ENCODE assay signal across 10 cellular contexts in genomic region chr19:41135390-41136384, GRCh38. TPM values are rescaled to one million over a fixed set of nuclear protein-coding genes. Genes with fewer than 3 reads are reported as not detected.
A peak's percentile ranks its signal among the peaks of the same experiment; 100 is the strongest.
DNase-seq lines count a peak whose midpoint lies in the region; ATAC-seq, FAIRE-seq and TF ChIP-seq lines count a peak whose summit lies in the region.
"Not testable (repeated sequence)": the region's sequence is repeated elsewhere in the genome, so short reads cannot be mapped to it uniquely, and the experiment has no call there.
"Had no signal": no experiment of that assay in that cellular context is flagged by ENCODE, and none has a peak within 500 bp of the region (broad histone marks: within the 10 kb centered on the region; RNA-seq: fewer than 3 reads in every experiment).

No MANE protein-coding gene starts in this region.

- H3K79me1 ChIP-seq in mesendoderm (ENCODE audit: low read length), result not testable (repeated sequence)

- peak overlapping the region; percentile 91 for H3K4me3 Mint-ChIP-seq in activated T-cell treated with anti-CD3 and anti-CD28 coated beads, Interleukin-2, amount 50 U/mL, for 4 hours

- H3K4ac ChIP-seq in mesendoderm (ENCODE audit: low read depth, low read length), result not testable (repeated sequence)

- peaks cover 17% of the 10 kb centered on the region for H3K4me1 Mint-ChIP-seq in activated T-cell treated with anti-CD3 and anti-CD28 coated beads, Interleukin-2, amount 50 U/mL, for 4 hours (ENCODE audit: low read depth)

- H3K27ac ChIP-seq in colonic mucosa (peak overlapping the region; percentile 67), mesendoderm (ENCODE audit: low read depth, low read length) (peak overlapping the region; percentile 66), gastrocnemius medialis (peak overlapping the region in 2 of 4 donors; percentile 25 to 52)
- not testable (repeated sequence) for H3K27ac ChIP-seq in tibial artery

- in situ Hi-C loops in gastrocnemius medialis (cut with MboI; ENCODE audit: low sequenced_read_pairs in 4 of 4), result loop anchor here (10.0 to 25.0 kb wide), 2 partner anchors 473 to 481 kb away; no protein-coding TSS in a partner anchor

- H2BK5ac ChIP-seq in mesendoderm (ENCODE audit: low read length), result not testable (repeated sequence)

- H2AK5ac ChIP-seq in mesendoderm (ENCODE audit: low read length), result not testable (repeated sequence)

- H3K18ac ChIP-seq in mesendoderm (ENCODE audit: low read length), result peak overlapping the region; percentile 82

- no CpG with 5 or more reads among the region's 76 CpGs for WGBS in mesendoderm (ENCODE audit: extremely low coverage, insufficient coverage, low lambda C conversion rate)

- not testable (repeated sequence) for H3K79me2 ChIP-seq in mesendoderm (ENCODE audit: control insufficient read depth, insufficient read depth, low read length)

- not testable (repeated sequence) for H3K4me1 ChIP-seq in NT2/D1 (ENCODE audit: insufficient read depth, insufficient read length); colonic mucosa; mesendoderm (ENCODE audit: control insufficient read depth, low read depth, low read length); gastrocnemius medialis
- peaks cover 0 to 20% (median 7%) of the 10 kb centered on the region in 4 donors for H3K4me1 ChIP-seq in tibial artery

- intact Hi-C loops in colonic mucosa (cut with DNase I); cardiac septum (cut with DNase I); gastrocnemius medialis (cut with DNase I; ENCODE audit: low total_unique reads); tibial artery (cut with DNase I; ENCODE audit: low total_unique reads): not testable (repeated sequence)

- peak; percentile 87 for FAIRE-seq in GM12891 (lab: Jason Lieb, UNC)

- not testable (repeated sequence) for H3K36me3 ChIP-seq in NT2/D1 (ENCODE audit: insufficient read depth, insufficient read length, low read length); colonic mucosa; mesendoderm (ENCODE audit: control insufficient read depth, insufficient read depth, low read length); gastrocnemius medialis; tibial artery

- H3K27me3 Mint-ChIP-seq in activated T-cell treated with anti-CD3 and anti-CD28 coated beads, Interleukin-2, amount 50 U/mL, for 4 hours (ENCODE audit: low read depth), result not testable (repeated sequence)

- H3K4me3 ChIP-seq in NT2/D1 (ENCODE audit: insufficient read length, low read depth) (peak overlapping the region; percentile 46), colonic mucosa (peak overlapping the region; percentile 38), mesendoderm (ENCODE audit: low read length) (peak overlapping the region; percentile 22), gastrocnemius medialis (peak overlapping the region; percentile 31 to 49 (median 44)), tibial artery (peak overlapping the region; percentile 38 to 56)

- peak overlapping the region; percentile 79 for H3K56ac ChIP-seq in mesendoderm (ENCODE audit: low read length)

- peak overlapping the region; percentile 89 for H3K23ac ChIP-seq in mesendoderm (ENCODE audit: low read length)

- H3K4me2 ChIP-seq in mesendoderm (ENCODE audit: low read length), result peak overlapping the region; percentile 36

- H3K36me3 Mint-ChIP-seq in activated T-cell treated with anti-CD3 and anti-CD28 coated beads, Interleukin-2, amount 50 U/mL, for 4 hours (ENCODE audit: insufficient read depth), result not testable (repeated sequence)

- DNase-seq in GM12891 (ENCODE audit: insufficient read length, low spot score); activated T-cell treated with anti-CD3 and anti-CD28 coated beads, Interleukin-2, amount 50 U/mL, for 4 hours: not testable (repeated sequence)
- DNase-seq in NT2/D1 (ENCODE audit: low read depth, low spot score) (peak; percentile 42), colonic mucosa (peak; percentile 80), cardiac septum (ENCODE audit: low spot score) (peak; percentile 82), mesendoderm (peak; percentile 90), gastrocnemius medialis (peak; percentile 6 to 15), tibial artery (peak; percentile 46 to 74)

- H2BK15ac ChIP-seq in mesendoderm (replicated peaks; ENCODE audit: low read depth), result not testable (repeated sequence)

- TF ChIP-seq POLR2A in GM12891 (IDR thresholded peaks at IDR 0.05; ENCODE audit: low read depth, low read length); gastrocnemius medialis (IDR thresholded peaks at IDR 0.05): not testable (repeated sequence)

- not testable (repeated sequence) for H4K5ac ChIP-seq in mesendoderm (ENCODE audit: low read length)

- not testable (repeated sequence) for H3K9me3 ChIP-seq in NT2/D1 (ENCODE audit: insufficient read depth, low read length); colonic mucosa; gastrocnemius medialis; tibial artery

- TF ChIP-seq CTCF in colonic mucosa (IDR thresholded peaks at IDR 0.05); gastrocnemius medialis (IDR thresholded peaks at IDR 0.05 in 4 of 5, conservative IDR thresholded peaks at IDR 0.05 in 1 of 5); tibial artery (IDR thresholded peaks at IDR 0.05): not testable (repeated sequence)

- not testable (repeated sequence) for H3K9me3 Mint-ChIP-seq in activated T-cell treated with anti-CD3 and anti-CD28 coated beads, Interleukin-2, amount 50 U/mL, for 4 hours

- H4K8ac ChIP-seq in mesendoderm (ENCODE audit: low read depth, low read length), result not testable (repeated sequence)

- not testable (repeated sequence) for H3K27me3 ChIP-seq in NT2/D1 (ENCODE audit: insufficient read depth, insufficient read length); colonic mucosa; mesendoderm (ENCODE audit: insufficient read depth, low read length, poor library complexity); gastrocnemius medialis; tibial artery

- H3K9ac ChIP-seq in NT2/D1 (ENCODE audit: insufficient read length, low read depth), result not testable (repeated sequence)
- H3K9ac ChIP-seq in colonic mucosa (ENCODE audit: low read depth in 2 of 2, low read length in 2 of 2), result peak overlapping the region in 1 of 2 donors; percentile 34
- peak overlapping the region; percentile 54 for H3K9ac ChIP-seq in mesendoderm (ENCODE audit: low read length)

- peak; percentile 96 to 97 for ATAC-seq in activated T-cell treated with anti-CD3 and anti-CD28 coated beads, Interleukin-2, amount 50 U/mL, for 4 hours
- ATAC-seq in gastrocnemius medialis, result peak; percentile 94 to 98

- not testable (repeated sequence) for H2BK120ac ChIP-seq in mesendoderm (ENCODE audit: low read depth, low read length)

RNA-seq across cellular contexts. Expression of gene CYP2F1, which starts 21.5 kb away (rescaled TPM):
- not detected for polyA plus RNA-seq in GM12891 (2012; ENCODE audit: low read depth, missing spikeins)
- not detected for total RNA-seq in activated T-cell treated with anti-CD3 and anti-CD28 coated beads, Interleukin-2, amount 50 U/mL, for 4 hours
- total RNA-seq in colonic mucosa, result not detected
- not detected for total RNA-seq in cardiac septum
- 0.18 TPM for polyA plus RNA-seq in mesendoderm (2013, experiment 1 of 2)
- polyA plus RNA-seq in mesendoderm (2013, experiment 2 of 2), result 0.10 TPM
- not detected for total RNA-seq in gastrocnemius medialis
- total RNA-seq: cerebellum had no signal
- polyA plus RNA-seq: SK-N-SH had no signal

RNA-seq across cellular contexts. Expression of gene CYP2A13, which starts 47.4 kb away (rescaled TPM):
- not detected for polyA plus RNA-seq in GM12891 (2012; ENCODE audit: low read depth, missing spikeins)
- not detected for total RNA-seq in activated T-cell treated with anti-CD3 and anti-CD28 coated beads, Interleukin-2, amount 50 U/mL, for 4 hours
- total RNA-seq in colonic mucosa (not detected), cardiac septum (not detected), gastrocnemius medialis (not detected)
- polyA plus RNA-seq in mesendoderm (2013, experiment 1 of 2), result 0.10 TPM
- 0.04 TPM for polyA plus RNA-seq in mesendoderm (2013, experiment 2 of 2)
- total RNA-seq: cerebellum had no signal
- polyA plus RNA-seq: SK-N-SH had no signal

RNA-seq across cellular contexts. Expression of gene CYP2S1, which starts 57.3 kb away (rescaled TPM):
- polyA plus RNA-seq in GM12891 (2012; ENCODE audit: low read depth, missing spikeins), result 0.55 TPM
- total RNA-seq in activated T-cell treated with anti-CD3 and anti-CD28 coated beads, Interleukin-2, amount 50 U/mL, for 4 hours, result under 1 TPM; 0.24 to 0.30 (median 0.27) TPM
- total RNA-seq in colonic mucosa, result 100 to 1,000 TPM; 114 to 152 TPM
- total RNA-seq in cardiac septum, result 0.48 TPM
- 134 TPM for polyA plus RNA-seq in mesendoderm (2013, experiment 1 of 2)
- polyA plus RNA-seq in mesendoderm (2013, experiment 2 of 2), result 137 TPM
- total RNA-seq in gastrocnemius medialis, result under 1 TPM in 2 of 4 donors, not detected in 2; 0.31 to 0.64 TPM

Comparison
In these comparisons a context has a peak if more than half of its experiments do, and no peak if none do; other contexts are left out.
1. RNA of gene CYP2S1, which starts 57.3 kb away (total RNA-seq): 114 to 152 TPM in colonic mucosa; 0.48 TPM in cardiac septum (single experiment), 0.31 to 0.64 TPM in gastrocnemius medialis and 0.24 to 0.30 TPM in activated T-cell treated with anti-CD3 and anti-CD28 coated beads, Interleukin-2, amount 50 U/mL, for 4 hours; every median in the first group is over 10 times any median in the second.
2. Peak in every context shown above with its lines, with median percentiles within 50 percentile points of each other: H3K4me3 ChIP-seq.